ENCODE assay signal across 27 cellular contexts in the genomic region with DNA sequence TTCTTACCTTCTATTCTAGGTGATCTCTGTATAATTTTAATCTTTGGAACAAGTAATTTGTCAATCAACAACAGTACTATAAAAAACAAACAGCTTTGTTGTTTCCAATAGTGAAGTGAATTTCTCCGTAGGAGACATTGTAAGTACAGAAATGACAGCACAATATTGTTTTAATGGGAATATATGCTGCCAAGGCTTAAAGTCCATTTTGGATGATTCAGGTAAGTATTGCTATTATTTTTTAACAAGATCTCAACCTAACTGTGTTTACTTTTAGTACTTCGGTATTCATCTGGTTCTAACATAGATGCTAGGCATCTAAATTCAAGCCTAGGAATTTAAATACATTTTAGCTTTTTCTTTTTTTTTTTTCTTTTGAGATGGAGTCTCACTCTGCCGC.
"Had no signal": no experiment of that assay in that cellular context is flagged by ENCODE, and none has a peak within 500 bp of the region (broad histone marks: within the 10 kb centered on the region; RNA-seq: fewer than 3 reads in every experiment).

No MANE protein-coding gene starts in this region.

- H3K4me1 ChIP-seq: testis, thyroid gland, upper lobe of left lung, upper lobe of right lung, uterus had no signal

- DNase-seq: stimulated activated CD4-positive, alpha-beta T cell treated with anti-CD3 and anti-CD28 coated beads, Interleukin-2, amount 100 ng/mL, for 48 hours; stimulated activated CD4-positive, alpha-beta T cell treated with anti-CD3 and anti-CD28 coated beads, Interleukin-4, amount 100 ng/mL, for 1 hour; stimulated activated CD4-positive, alpha-beta T cell treated with anti-CD3 and anti-CD28 coated beads, Interleukin-4, amount 100 ng/mL, for 24 hours; stimulated activated CD4-positive, alpha-beta T cell treated with anti-CD3 and anti-CD28 coated beads, Interleukin-4, amount 100 ng/mL, for 4 hours; stimulated activated CD8-positive, alpha-beta memory T cell treated with anti-CD3 and anti-CD28 coated beads, Interleukin-4, amount 100 ng/mL, for 48 hours; stimulated activated naive B cell treated with anti-CD40 and anti-IgM and Interleukin-4, amounts not matched to agents 10 μg/mL and 1 μg/mL and 100 μg/mL, for 72 hours; stimulated activated naive CD4-positive, alpha-beta T cell; stimulated activated naive CD4-positive, alpha-beta T cell treated with Interleukin-2 at 50 U/mL for 16 hours; stimulated activated naive CD8-positive, alpha-beta T cell treated with anti-CD3 and anti-CD28 coated beads, Interleukin-15, amount 100 ng/mL, for 72 hours; stimulated activated naive CD8-positive, alpha-beta T cell treated with anti-CD3 and anti-CD28 coated beads, Interleukin-15, Interleukin-2, amounts not matched to agents 100 U/mL and 50 U/mL, for 24 hours; stomach; substantia nigra; testis; thyroid gland; tibial artery; transverse colon; trophoblast cell; upper lobe of left lung; upper lobe of right lung; uterus had no signal

- H3K27me3 ChIP-seq: stomach, suprapubic skin, testis, thyroid gland, tibial artery, tibial nerve, transverse colon, upper lobe of left lung, upper lobe of right lung, uterus, vagina had no signal

- H3K36me3 ChIP-seq: stomach, suprapubic skin, thyroid gland, tibial artery, tibial nerve, transverse colon, upper lobe of left lung, upper lobe of right lung, uterus, vagina had no signal

- H3K9me3 ChIP-seq: stomach, suprapubic skin, testis, thoracic aorta, thyroid gland, tibial artery, transverse colon, upper lobe of left lung, upper lobe of right lung, uterus, vagina had no signal

- ATAC-seq: stimulated activated effector memory CD8-positive, alpha-beta T cell treated with anti-CD3 and anti-CD28 coated beads, Interleukin-12 subunit alpha, Interleukin-12 subunit beta, amount 100 ng/mL, for 72 hours; stimulated activated memory B cell treated with anti-CD40 and anti-IgM and Interleukin-4, amounts not matched to agents 10 μg/mL and 1 μg/mL and 100 μg/mL, for 72 hours; stimulated activated naive B cell treated with anti-CD40 and anti-IgM and Interleukin-4, amounts not matched to agents 10 μg/mL and 1 μg/mL and 100 μg/mL, for 72 hours; stimulated activated naive CD8-positive, alpha-beta T cell treated with anti-CD3 and anti-CD28 coated beads, Interleukin-15, amount 100 ng/mL, for 72 hours; stimulated activated naive CD8-positive, alpha-beta T cell treated with anti-CD3 and anti-CD28 coated beads, Interleukin-15, Interleukin-2, amounts not matched to agents 100 U/mL and 50 U/mL, for 24 hours; upper lobe of right lung had no signal

- FAIRE-seq: urothelium cell line had no signal

- H3K27ac ChIP-seq: stomach, suprapubic skin, testis, thoracic aorta, thyroid gland, tibial artery, transverse colon, upper lobe of left lung, upper lobe of right lung, uterus, vagina had no signal

- H3K4me3 ChIP-seq: stomach, suprapubic skin, testis, thoracic aorta, thyroid gland, tibial artery, tibial nerve, transverse colon, upper lobe of left lung, upper lobe of right lung, uterus, vagina had no signal
